Comparison of ENCODE assay signal across 16 cellular contexts in genomic region chr19:670609-671075, GRCh38. TPM values are rescaled to one million over a fixed set of nuclear protein-coding genes. Genes with fewer than 3 reads are reported as not detected.
A peak's percentile ranks its signal among the peaks of the same experiment; 100 is the strongest.
DNase-seq lines count a peak whose midpoint lies in the region; ATAC-seq, FAIRE-seq and TF ChIP-seq lines count a peak whose summit lies in the region.
"Had no signal": no experiment of that assay in that cellular context is flagged by ENCODE, and none has a peak within 500 bp of the region (broad histone marks: within the 10 kb centered on the region; RNA-seq: fewer than 3 reads in every experiment).

No MANE protein-coding gene starts in this region.

- H3K18ac ChIP-seq in H1 (ENCODE audit: extremely low read depth, low read length): no peak overlapping the region

- H3K36me3 Mint-ChIP-seq in progenitor cell of endocrine pancreas (ENCODE audit: insufficient read depth): peaks cover 2% of the 10 kb centered on the region

- H3K23ac ChIP-seq in H1 (ENCODE audit: insufficient read length): no peak overlapping the region

- H3K9ac ChIP-seq in SK-N-SH (no peak overlapping the region), MM.1S (ENCODE audit: low read length) (no peak overlapping the region), H1 (replicated peaks in 1 of 4; ENCODE audit: extremely low read depth in 1 of 4, low read depth in 3 of 4, low read length in 3 of 4) (no peak overlapping the region)

- peaks cover 0 to 6% of the 10 kb centered on the region in 2 experiments; a peak in 1 of 4 replicates for H3K4me1 ChIP-seq in SK-N-SH (ENCODE audit: control insufficient read depth in 1 of 2, insufficient read depth in 2 of 2, low read depth in 1 of 2, low read length in 1 of 2)
- no peaks in the 10 kb centered on the region for H3K4me1 ChIP-seq in MM.1S (ENCODE audit: low read length)
- H3K4me1 ChIP-seq in H1 (replicated peaks in 1 of 4; ENCODE audit: control insufficient read depth in 3 of 4, insufficient read depth in 4 of 4, low read length in 3 of 4): no peaks in the 10 kb centered on the region; a peak in 1 of 7 replicates

- ATAC-seq in SK-N-SH treated with all-trans-retinoic acid at 6 μM for 48 hours: peak; percentile 25; the same call in 2 of the 3 replicates

- no peak overlapping the region for H2BK20ac ChIP-seq in H1 (ENCODE audit: low read length)

- H3K4me3 ChIP-seq in SK-N-SH (ENCODE audit: low read depth in 2 of 2, low read length in 1 of 2) (no peak overlapping the region), MM.1S (ENCODE audit: low read length) (no peak overlapping the region), H1 (ENCODE audit: extremely low read depth in 1 of 4, insufficient read depth in 2 of 4, low read depth in 3 of 4, low read length in 4 of 4) (no peak overlapping the region)
- H3K4me3 ChIP-seq: ascending aorta, SJSA1 had no signal

- no peaks in the 10 kb centered on the region for H3K79me1 ChIP-seq in H1 (ENCODE audit: low read depth, low read length)

- H4K91ac ChIP-seq in H1 (replicated peaks; ENCODE audit: insufficient read length, low read length): no peak overlapping the region

- no peak overlapping the region for H4K5ac ChIP-seq in H1 (ENCODE audit: insufficient read length, low read depth, low read length)

- no peak overlapping the region for H3K56ac ChIP-seq in H1 (replicated peaks; ENCODE audit: insufficient read length, low read depth, low read length)

- TF ChIP-seq POLR2A in H1 (IDR thresholded peaks at IDR 0.05; ENCODE audit: control extremely low read depth in 1 of 2, low read depth in 2 of 2, low read length in 2 of 2): no peak

- H3K79me2 ChIP-seq in SK-N-SH (ENCODE audit: insufficient read depth): no peaks in the 10 kb centered on the region
- H3K79me2 ChIP-seq in MM.1S (ENCODE audit: low read length): no peaks in the 10 kb centered on the region
- no peaks in the 10 kb centered on the region for H3K79me2 ChIP-seq in H1 (ENCODE audit: control insufficient read depth in 1 of 2, insufficient read depth in 2 of 2, low read length in 2 of 2)

- no peak overlapping the region for H2BK12ac ChIP-seq in H1 (ENCODE audit: low read depth, low read length)

- H3K4me2 ChIP-seq in SK-N-SH (no peak overlapping the region), MM.1S (ENCODE audit: low read depth, low read length) (no peak overlapping the region), H1 (ENCODE audit: insufficient read depth in 1 of 2, low read depth in 2 of 2, low read length in 2 of 2) (no peak overlapping the region)

- no peak overlapping the region for H2AK5ac ChIP-seq in H1 (ENCODE audit: low read depth, low read length)

- no peak overlapping the region for H2BK5ac ChIP-seq in H1 (ENCODE audit: low read depth, low read length)

- CTCF ChIA-PET in SK-N-SH (lab: Yijun Ruan, JAX) (interaction anchor here (1.6 kb wide), 1 partner anchor 63 kb away, joined by 15 read pairs; no protein-coding TSS in a partner anchor), H1 (lab: Charles Lee; ENCODE audit: partially characterized antibody) (interaction anchor here (0.5 to 2.8 kb wide), 34 partner anchors 9 to 275 kb away, joined by 3 to 16 read pairs (median 4); no protein-coding TSS in a partner anchor)

- TF ChIP-seq CTCF in SK-N-SH (IDR thresholded peaks at IDR 0.05) (no peak; the same call in 1 of the 2 replicates), MM.1S (IDR thresholded peaks at IDR 0.05; ENCODE audit: low read length) (peak; percentile 29), H1 (IDR thresholded peaks at IDR 0.05; ENCODE audit: control extremely low read depth in 1 of 3, insufficient read depth in 1 of 3, low read depth in 1 of 3, low read length in 3 of 3) (peak; percentile 41 to 55 (median 52)), progenitor cell of endocrine pancreas (IDR thresholded peaks at IDR 0.05; ENCODE audit: unreplicated experiment) (peak; percentile 17)

- TF ChIP-seq RAD21 in SK-N-SH (IDR thresholded peaks at IDR 0.05; ENCODE audit: low read length): no peak
- no peak; a peak in 1 of 4 replicates for TF ChIP-seq RAD21 in H1 (IDR thresholded peaks at IDR 0.05 in 1 of 2, conservative IDR thresholded peaks at IDR 0.05 in 1 of 2; ENCODE audit: low read depth in 2 of 2, low read length in 2 of 2)

- H3K36me3 ChIP-seq in SK-N-SH (replicated peaks in 1 of 2; ENCODE audit: control insufficient read depth in 1 of 2, insufficient read depth in 2 of 2, low read length in 1 of 2) (no peaks in the 10 kb centered on the region), MM.1S (replicated peaks; ENCODE audit: insufficient read depth, low read length) (no peaks in the 10 kb centered on the region), H1 (ENCODE audit: control insufficient read depth in 2 of 4, insufficient read depth in 4 of 4, low read length in 3 of 4) (no peaks in the 10 kb centered on the region)
- H3K36me3 ChIP-seq: ascending aorta had no signal

- H3K27ac ChIP-seq in SK-N-SH (ENCODE audit: low read depth in 2 of 2, low read length in 1 of 2) (no peak overlapping the region), MM.1S (ENCODE audit: low read length) (no peak overlapping the region), H1 (ENCODE audit: low read depth, low read length) (no peak overlapping the region)
- H3K27ac ChIP-seq: ascending aorta, SJSA1 had no signal

- H3K27me3 ChIP-seq in SK-N-SH (ENCODE audit: insufficient read depth) (no peaks in the 10 kb centered on the region), MM.1S (replicated peaks; ENCODE audit: insufficient read depth, low read length) (peaks cover 96% of the 10 kb centered on the region), H1 (replicated peaks in 1 of 4; ENCODE audit: control insufficient read depth in 3 of 4, extremely low read depth in 1 of 4, insufficient read depth in 3 of 4, low read length in 3 of 4) (peaks cover 0 to 12% (median 2%) of the 10 kb centered on the region in 4 experiments; a peak in 3 of 7 replicates)
- H3K27me3 ChIP-seq: ascending aorta, SJSA1 had no signal

- TF ChIP-seq EP300 in SK-N-SH (IDR thresholded peaks at IDR 0.05; ENCODE audit: borderline replicate concordance in 1 of 2, low read depth in 1 of 2, low read length in 1 of 2) (no peak), H1 (IDR thresholded peaks at IDR 0.05; ENCODE audit: borderline replicate concordance in 1 of 2, low read depth in 2 of 2, low read length in 2 of 2) (no peak)

- H3K23me2 ChIP-seq in H1 (ENCODE audit: low read depth, low read length): no peaks in the 10 kb centered on the region

- peaks cover 6% of the 10 kb centered on the region for H3K27me3 Mint-ChIP-seq in progenitor cell of endocrine pancreas

- H2AFZ ChIP-seq in SK-N-SH (ENCODE audit: low read depth) (no peak overlapping the region), MM.1S (ENCODE audit: low read length) (no peak overlapping the region), H1 (ENCODE audit: low read length) (no peak overlapping the region)

- H3F3A ChIP-seq in SK-N-SH (replicated peaks; ENCODE audit: insufficient read depth) (peaks cover 9% of the 10 kb centered on the region), MM.1S (ENCODE audit: insufficient read depth, low read length) (no peaks in the 10 kb centered on the region)

- 50% methylated on average over 1 of the region's 9 CpGs for WGBS in SK-N-SH (ENCODE audit: low lambda C conversion rate)
- 76% methylated on average over 9 of the region's 9 CpGs; no CpG with 5 or more reads in 1 of the 2 experiments for WGBS in H1 (ENCODE audit: extremely low coverage in 1 of 2, insufficient coverage in 1 of 2, insufficient read length in 1 of 2, insufficient replicate concordance in 2 of 2, low coverage in 1 of 2, low lambda C conversion rate in 2 of 2, missing lambda C conversion rate in 1 of 2), 2 experiments

- no peak overlapping the region for H3K14ac ChIP-seq in H1 (ENCODE audit: insufficient read length)

- peaks cover 3% of the 10 kb centered on the region for H3K9me3 Mint-ChIP-seq in progenitor cell of endocrine pancreas (ENCODE audit: low read depth)

- H4K20me1 ChIP-seq in SK-N-SH (ENCODE audit: insufficient read depth): no peaks in the 10 kb centered on the region
- H4K20me1 ChIP-seq in MM.1S (ENCODE audit: insufficient read depth, low read length): no peaks in the 10 kb centered on the region
- H4K20me1 ChIP-seq in H1 (replicated peaks in 1 of 2; ENCODE audit: control insufficient read depth in 1 of 2, insufficient read depth in 2 of 2, low read length in 2 of 2): no peaks in the 10 kb centered on the region

- H3K4me3 Mint-ChIP-seq in progenitor cell of endocrine pancreas (ENCODE audit: low read depth): no peak overlapping the region

- H4K8ac ChIP-seq in H1 (ENCODE audit: extremely low read depth, insufficient read depth, low read length): no peak overlapping the region

- H3K4me1 Mint-ChIP-seq in progenitor cell of endocrine pancreas (ENCODE audit: low read depth): peaks cover 5% of the 10 kb centered on the region

- H3K27ac Mint-ChIP-seq in progenitor cell of endocrine pancreas: no peak overlapping the region

- DNase-seq in SK-N-SH (no peak), MM.1S (no peak), H1 (ENCODE audit: low read depth in 1 of 2, low spot score in 2 of 2) (no peak), progenitor cell of endocrine pancreas (ENCODE audit: low spot score, unreplicated experiment) (no peak), hippocampal formation (lab: John Stamatoyannopoulos, UW) (no peak), NCI-H1930 (lab: John Stamatoyannopoulos, UW) (no peak), inferior parietal cortex (ENCODE audit: extremely low spot score) (no peak)
- DNase-seq: activated effector memory CD4-positive, alpha-beta T cell treated with anti-CD3 and anti-CD28 coated beads, Interleukin-2, amount 50 U/mL, for 16 hours; dermis blood vessel endothelial cell; MV-4-11 had no signal

- H2BK120ac ChIP-seq in H1 (replicated peaks; ENCODE audit: low read depth, low read length): no peak overlapping the region

- no peak for FAIRE-seq in H1 (lab: Jason Lieb, UNC)
- FAIRE-seq: G401.6 had no signal

- POLR2A ChIA-PET in SK-N-SH (lab: Yijun Ruan, JAX) (no interaction called here), H1 (lab: Charles Lee; ENCODE audit: partially characterized antibody) (interaction anchor here (1.5 kb wide), 1 partner anchor 10 kb away, joined by 9 read pairs; no protein-coding TSS in a partner anchor)

- no peak overlapping the region for H3K4ac ChIP-seq in H1 (replicated peaks; ENCODE audit: insufficient read length, low read depth, low read length)

- no peaks in the 10 kb centered on the region for H3K9me2 ChIP-seq in SK-N-SH
- H3K9me2 ChIP-seq in MM.1S (replicated peaks; ENCODE audit: insufficient read depth, low read length): no peaks in the 10 kb centered on the region

- no peaks in the 10 kb centered on the region for H3K9me3 ChIP-seq in SK-N-SH
- no peaks in the 10 kb centered on the region for H3K9me3 ChIP-seq in MM.1S (replicated peaks; ENCODE audit: insufficient read depth, low read length)
- H3K9me3 ChIP-seq in H1 (ENCODE audit: insufficient read depth in 2 of 2, low read depth in 1 of 2, low read length in 1 of 2): no peaks in the 10 kb centered on the region; a peak in 1 of 4 replicates
- H3K9me3 ChIP-seq: ascending aorta, SJSA1 had no signal

- 0 out of 2 replicates have a peak overlapping the region, but pooled peaks have one; percentile 61 for H2BK15ac ChIP-seq in H1 (ENCODE audit: low read length)

RNA-seq across cellular contexts. Expression of gene FSTL3, which starts 5.5 kb away (rescaled TPM):
- polyA plus RNA-seq in SK-N-SH (2012; rRNA removed) (64.4 and 73.0 TPM in 2 replicates), H1 (2011; rRNA removed) (11.8 and 18.4 TPM in 2 replicates)
- 33.6 and 47.9 TPM in 2 replicates for polyA plus RNA-seq in SK-N-SH (2012; cell fraction: cytosol; rRNA removed)
- polyA plus RNA-seq in SK-N-SH (2012; cell fraction: nucleus; rRNA removed): 259 and 359 TPM in 2 replicates
- total RNA-seq in H1 (2021; fragmentation: NEBNext Ultra II Directional; extraction: Animal tissue kit (Norgen Biotek cat#: 25700)): 7.5 and 8.1 TPM in 2 replicates
- 15.2 TPM for polyA plus RNA-seq in H1 (2011; cell fraction: cytosol; rRNA removed)
- polyA plus RNA-seq in H1 (2011; cell fraction: nucleus; rRNA removed): 40.2 TPM
- 4.8 to 11.0 TPM (median 9.1 TPM) in 4 replicates for polyA plus RNA-seq in H1 (2012, experiment 1 of 2)
- 6.6 TPM for polyA plus RNA-seq in H1 (2012, experiment 2 of 2)
- polyA plus RNA-seq in H1 (2013, experiment 1 of 2): 5.0 TPM
- polyA plus RNA-seq in H1 (2013, experiment 2 of 2): 4.6 TPM
- polyA minus RNA-seq in H1 (2011; rRNA and poly(A)+ RNA removed): 1.9 and 2.3 TPM in 2 replicates
- 7.6 TPM for polyA minus RNA-seq in H1 (2011; cell fraction: cytosol; rRNA and poly(A)+ RNA removed)
- polyA minus RNA-seq in H1 (2011; cell fraction: nucleus; rRNA and poly(A)+ RNA removed): 7.0 TPM
- total RNA-seq in progenitor cell of endocrine pancreas: 13.8 and 14.4 TPM in 2 replicates

RNA-seq across cellular contexts. Expression of gene RNF126, which starts 7.6 kb away (rescaled TPM):
- polyA plus RNA-seq in SK-N-SH (2012; rRNA removed): 9.0 and 12.9 TPM in 2 replicates
- polyA plus RNA-seq in SK-N-SH (2012; cell fraction: cytosol; rRNA removed): 11.9 and 17.2 TPM in 2 replicates
- polyA plus RNA-seq in SK-N-SH (2012; cell fraction: nucleus; rRNA removed): 43.5 and 64.4 TPM in 2 replicates
- total RNA-seq in H1 (2021; fragmentation: NEBNext Ultra II Directional; extraction: Animal tissue kit (Norgen Biotek cat#: 25700)): 64.7 and 68.0 TPM in 2 replicates
- 21.8 and 56.5 TPM in 2 replicates for polyA plus RNA-seq in H1 (2011; rRNA removed)
- 41.8 TPM for polyA plus RNA-seq in H1 (2011; cell fraction: cytosol; rRNA removed)
- polyA plus RNA-seq in H1 (2011; cell fraction: nucleus; rRNA removed): 90.9 TPM
- 43.7 to 67.7 TPM (median 63.8 TPM) in 4 replicates for polyA plus RNA-seq in H1 (2012, experiment 1 of 2)
- polyA plus RNA-seq in H1 (2012, experiment 2 of 2): 52.5 TPM
- polyA plus RNA-seq in H1 (2013, experiment 1 of 2): 85.5 TPM
- 80.6 TPM for polyA plus RNA-seq in H1 (2013, experiment 2 of 2)
- polyA minus RNA-seq in H1 (2011; rRNA and poly(A)+ RNA removed): 5.7 and 7.1 TPM in 2 replicates
- 31.9 TPM for polyA minus RNA-seq in H1 (2011; cell fraction: cytosol; rRNA and poly(A)+ RNA removed)
- polyA minus RNA-seq in H1 (2011; cell fraction: nucleus; rRNA and poly(A)+ RNA removed): 33.1 TPM
- 37.3 and 39.2 TPM in 2 replicates for total RNA-seq in progenitor cell of endocrine pancreas

RNA-seq across cellular contexts. Expression of gene PRSS57, which starts 24.6 kb away (rescaled TPM):
- polyA plus RNA-seq in SK-N-SH (2012; rRNA removed): not detected in 2 replicates
- polyA plus RNA-seq in SK-N-SH (2012; cell fraction: cytosol; rRNA removed): not detected in 2 replicates
- polyA plus RNA-seq in SK-N-SH (2012; cell fraction: nucleus; rRNA removed): 0.05 and 0.14 TPM in 2 replicates
- total RNA-seq in H1 (2021; fragmentation: NEBNext Ultra II Directional; extraction: Animal tissue kit (Norgen Biotek cat#: 25700)): not detected in 2 replicates
- 0.09 TPM in 1 of 2 replicates, not detected in the other for polyA plus RNA-seq in H1 (2011; rRNA removed)
- 0.18 TPM for polyA plus RNA-seq in H1 (2011; cell fraction: cytosol; rRNA removed)
- not detected for polyA plus RNA-seq in H1 (2011; cell fraction: nucleus; rRNA removed)
- not detected in 4 replicates for polyA plus RNA-seq in H1 (2012, experiment 1 of 2)
- not detected for polyA plus RNA-seq in H1 (2012, experiment 2 of 2)
- polyA plus RNA-seq in H1 (2013, experiment 1 of 2): 0.04 TPM
- 0.07 TPM for polyA plus RNA-seq in H1 (2013, experiment 2 of 2)
- polyA minus RNA-seq in H1 (2011; rRNA and poly(A)+ RNA removed): 0.22 TPM in 1 of 2 replicates, not detected in the other
- not detected for polyA minus RNA-seq in H1 (2011; cell fraction: cytosol; rRNA and poly(A)+ RNA removed)
- polyA minus RNA-seq in H1 (2011; cell fraction: nucleus; rRNA and poly(A)+ RNA removed): not detected
- total RNA-seq in progenitor cell of endocrine pancreas: not detected in 2 replicates
- total RNA-seq: activated CD8-positive, alpha-beta memory T cell treated with anti-CD3 and anti-CD28 coated beads for 36 hours; ascending aorta; dermis blood vessel endothelial cell; SJSA1; temporal lobe had no signal

RNA-seq across cellular contexts. Expression of gene FGF22, which starts 31.0 kb away (rescaled TPM):
- polyA plus RNA-seq in SK-N-SH (2012; rRNA removed) (0.62 and 0.93 TPM in 2 replicates), H1 (2011; rRNA removed) (0.44 and 0.99 TPM in 2 replicates)
- polyA plus RNA-seq in SK-N-SH (2012; cell fraction: cytosol; rRNA removed): 0.16 and 0.27 TPM in 2 replicates
- 3.5 and 4.7 TPM in 2 replicates for polyA plus RNA-seq in SK-N-SH (2012; cell fraction: nucleus; rRNA removed)
- total RNA-seq in H1 (2021; fragmentation: NEBNext Ultra II Directional; extraction: Animal tissue kit (Norgen Biotek cat#: 25700)): 1.7 and 1.9 TPM in 2 replicates
- 1.3 TPM for polyA plus RNA-seq in H1 (2011; cell fraction: cytosol; rRNA removed)
- 4.9 TPM for polyA plus RNA-seq in H1 (2011; cell fraction: nucleus; rRNA removed)
- polyA plus RNA-seq in H1 (2012, experiment 1 of 2): 1.9 to 3.1 TPM (median 2.3 TPM) in 4 replicates
- 0.64 TPM for polyA plus RNA-seq in H1 (2012, experiment 2 of 2)
- 0.85 TPM for polyA plus RNA-seq in H1 (2013, experiment 1 of 2)
- polyA plus RNA-seq in H1 (2013, experiment 2 of 2): 0.81 TPM
- 0.22 TPM in 1 of 2 replicates, not detected in the other for polyA minus RNA-seq in H1 (2011; rRNA and poly(A)+ RNA removed)
- polyA minus RNA-seq in H1 (2011; cell fraction: cytosol; rRNA and poly(A)+ RNA removed): 0.73 TPM
- polyA minus RNA-seq in H1 (2011; cell fraction: nucleus; rRNA and poly(A)+ RNA removed): 0.90 TPM
- total RNA-seq in progenitor cell of endocrine pancreas: 0.43 and 0.49 TPM in 2 replicates
- total RNA-seq: activated CD8-positive, alpha-beta memory T cell treated with anti-CD3 and anti-CD28 coated beads for 36 hours; ascending aorta; dermis blood vessel endothelial cell had no signal

RNA-seq across cellular contexts. Expression of gene POLRMT, which starts 37.3 kb away (rescaled TPM):
- polyA plus RNA-seq in SK-N-SH (2012; rRNA removed): 38.2 and 40.1 TPM in 2 replicates
- 9.6 and 13.7 TPM in 2 replicates for polyA plus RNA-seq in SK-N-SH (2012; cell fraction: cytosol; rRNA removed)
- polyA plus RNA-seq in SK-N-SH (2012; cell fraction: nucleus; rRNA removed): 157 and 218 TPM in 2 replicates
- 110 and 111 TPM in 2 replicates for total RNA-seq in H1 (2021; fragmentation: NEBNext Ultra II Directional; extraction: Animal tissue kit (Norgen Biotek cat#: 25700))
- 93.0 and 119 TPM in 2 replicates for polyA plus RNA-seq in H1 (2011; rRNA removed)
- polyA plus RNA-seq in H1 (2011; cell fraction: cytosol; rRNA removed): 84.7 TPM
- 444 TPM for polyA plus RNA-seq in H1 (2011; cell fraction: nucleus; rRNA removed)
- polyA plus RNA-seq in H1 (2012, experiment 1 of 2): 84.6 to 159 TPM (median 148 TPM) in 4 replicates
- 84.5 TPM for polyA plus RNA-seq in H1 (2012, experiment 2 of 2)
- polyA plus RNA-seq in H1 (2013, experiment 1 of 2): 105 TPM
- 97.6 TPM for polyA plus RNA-seq in H1 (2013, experiment 2 of 2)
- 132 and 217 TPM in 2 replicates for polyA minus RNA-seq in H1 (2011; rRNA and poly(A)+ RNA removed)
- 86.2 TPM for polyA minus RNA-seq in H1 (2011; cell fraction: cytosol; rRNA and poly(A)+ RNA removed)
- polyA minus RNA-seq in H1 (2011; cell fraction: nucleus; rRNA and poly(A)+ RNA removed): 105 TPM
- total RNA-seq in progenitor cell of endocrine pancreas: 62.9 and 68.4 TPM in 2 replicates
